ENCODE assay signal across 1 cellular context in the genomic region with DNA sequence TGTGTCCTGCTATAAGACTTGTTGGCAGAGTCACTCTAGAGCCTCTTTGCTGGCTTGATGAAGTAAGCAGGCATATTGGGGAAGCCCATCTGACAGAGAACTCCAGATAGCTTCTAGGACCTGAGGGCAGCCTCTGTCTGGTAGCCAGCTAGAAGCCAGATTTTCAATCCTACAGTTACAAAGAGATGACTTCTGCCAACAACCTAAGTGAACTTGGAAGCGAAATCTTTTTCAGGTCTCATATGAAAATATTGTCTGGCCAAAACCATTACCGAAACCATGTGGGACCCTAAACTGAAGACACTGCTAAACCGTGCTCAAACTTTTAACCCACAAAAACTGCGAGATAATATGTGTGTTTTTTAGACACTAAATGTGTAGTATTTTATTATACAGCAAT.
TF ChIP-seq lines count a peak whose summit lies in the region.

No MANE protein-coding gene starts in this region.

TF ChIP-seq in GM12878, 131 proteins besides CTCF, POLR2A, EP300 and RAD21 (continued from another document):
- TF ChIP-seq, protein P1, sequence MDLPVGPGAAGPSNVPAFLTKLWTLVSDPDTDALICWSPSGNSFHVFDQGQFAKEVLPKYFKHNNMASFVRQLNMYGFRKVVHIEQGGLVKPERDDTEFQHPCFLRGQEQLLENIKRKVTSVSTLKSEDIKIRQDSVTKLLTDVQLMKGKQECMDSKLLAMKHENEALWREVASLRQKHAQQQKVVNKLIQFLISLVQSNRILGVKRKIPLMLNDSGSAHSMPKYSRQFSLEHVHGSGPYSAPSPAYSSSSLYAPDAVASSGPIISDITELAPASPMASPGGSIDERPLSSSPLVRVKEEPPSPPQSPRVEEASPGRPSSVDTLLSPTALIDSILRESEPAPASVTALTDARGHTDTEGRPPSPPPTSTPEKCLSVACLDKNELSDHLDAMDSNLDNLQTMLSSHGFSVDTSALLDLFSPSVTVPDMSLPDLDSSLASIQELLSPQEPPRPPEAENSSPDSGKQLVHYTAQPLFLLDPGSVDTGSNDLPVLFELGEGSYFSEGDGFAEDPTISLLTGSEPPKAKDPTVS (IDR thresholded peaks at IDR 0.05; ENCODE audit: low read depth, low read length) = no peak
- TF ChIP-seq ZNF622 (IDR thresholded peaks at IDR 0.05) (no peak), RELA (IDR thresholded peaks at IDR 0.05; ENCODE audit: borderline replicate concordance, partially characterized antibody) (no peak), TARDBP (IDR thresholded peaks at IDR 0.05; ENCODE audit: borderline replicate concordance) (no peak), TCF7 (IDR thresholded peaks at IDR 0.05; ENCODE audit: borderline replicate concordance) (no peak), CBX5 (IDR thresholded peaks at IDR 0.05; ENCODE audit: low read depth) (no peak), ZBTB33 (IDR thresholded peaks at IDR 0.05) (no peak)
- TF ChIP-seq, protein P2, sequence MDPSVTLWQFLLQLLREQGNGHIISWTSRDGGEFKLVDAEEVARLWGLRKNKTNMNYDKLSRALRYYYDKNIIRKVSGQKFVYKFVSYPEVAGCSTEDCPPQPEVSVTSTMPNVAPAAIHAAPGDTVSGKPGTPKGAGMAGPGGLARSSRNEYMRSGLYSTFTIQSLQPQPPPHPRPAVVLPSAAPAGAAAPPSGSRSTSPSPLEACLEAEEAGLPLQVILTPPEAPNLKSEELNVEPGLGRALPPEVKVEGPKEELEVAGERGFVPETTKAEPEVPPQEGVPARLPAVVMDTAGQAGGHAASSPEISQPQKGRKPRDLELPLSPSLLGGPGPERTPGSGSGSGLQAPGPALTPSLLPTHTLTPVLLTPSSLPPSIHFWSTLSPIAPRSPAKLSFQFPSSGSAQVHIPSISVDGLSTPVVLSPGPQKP (IDR thresholded peaks at IDR 0.05; ENCODE audit: low read depth, low read length) = no peak
